Comparison of ENCODE assay signal across 27 cellular contexts in genomic region chr4:6498511-6499240, GRCh38. TPM values are rescaled to one million over a fixed set of nuclear protein-coding genes. Genes with fewer than 3 reads are reported as not detected.
"Had no signal": no experiment of that assay in that cellular context is flagged by ENCODE, and none has a peak within 500 bp of the region (broad histone marks: within the 10 kb centered on the region; RNA-seq: fewer than 3 reads in every experiment).

No MANE protein-coding gene starts in this region.

- ATAC-seq: activated CD8-positive, alpha-beta T cell treated with anti-CD3 and anti-CD28 coated beads for 36 hours; activated naive CD4-positive, alpha-beta T cell treated with anti-CD3 and anti-CD28 coated beads, Interleukin-2, amount 50 U/mL, for 72 hours; activated naive CD8-positive, alpha-beta T cell treated with anti-CD3 and anti-CD28 coated beads, Interleukin-2, amount 50 U/mL, for 24 hours; body of pancreas; Right ventricle myocardium inferior had no signal

- H3K9me3 Mint-ChIP-seq: activated naive CD8-positive, alpha-beta T cell treated with anti-CD3 and anti-CD28 coated beads, Interleukin-2, amount 50 U/mL, for 24 hours; activated T-helper 1 cell treated with anti-CD3 and anti-CD28 coated beads, Interleukin-12 subunit alpha, Interleukin-12 subunit beta, Interleukin-2, Interleukin-4 antibody, amounts not matched to agents 30 ng/mL and 10 ng/mL and 1 ng/mL, durations not matched to agents 14 hours and 24 hours and 36 hours had no signal

- H3K27me3 ChIP-seq: ascending aorta, body of pancreas had no signal

- H3K36me3 ChIP-seq: ascending aorta, SJCRH30 had no signal

- DNase-seq: activated CD4-positive, CD25-positive, alpha-beta regulatory T cell; activated CD8-positive, alpha-beta T cell treated with anti-CD3 and anti-CD28 coated beads for 36 hours; activated naive CD4-positive, alpha-beta T cell treated with Interleukin-2 at 50 U/mL for 16 hours; activated naive CD8-positive, alpha-beta T cell treated with anti-CD3 and anti-CD28 coated beads, Interleukin-2, amount 50 U/mL, for 24 hours; activated T-cell treated with anti-CD3 and anti-CD28 coated beads, Interleukin-2, amount 50 U/mL, for 24 hours; amniotic stem cell; body of pancreas; NCI-H1092; NCI-H1417; NCI-H1930; NCI-H2107; NCI-H2171 treated with DMSO at 0.1 percent for 48 hours; NCI-H226; NCI-H526 treated with DMSO at 0.1 percent for 48 hours; NCI-H82; RPMI8226; SJCRH30; SK-N-SH; T-helper 1 cell had no signal

- H3K4me3 Mint-ChIP-seq: activated CD8-positive, alpha-beta T cell treated with anti-CD3 and anti-CD28 coated beads for 36 hours; activated naive CD8-positive, alpha-beta T cell treated with anti-CD3 and anti-CD28 coated beads, Interleukin-2, amount 50 U/mL, for 24 hours; activated T-cell treated with anti-CD3 and anti-CD28 coated beads, Interleukin-2, amount 50 U/mL, for 24 hours; activated T-helper 1 cell treated with anti-CD3 and anti-CD28 coated beads, Interleukin-12 subunit alpha, Interleukin-12 subunit beta, Interleukin-2, Interleukin-4 antibody, amounts not matched to agents 30 ng/mL and 10 ng/mL and 1 ng/mL, durations not matched to agents 14 hours and 24 hours and 36 hours had no signal

- H3K27ac Mint-ChIP-seq: activated CD8-positive, alpha-beta T cell treated with anti-CD3 and anti-CD28 coated beads for 36 hours; activated naive CD4-positive, alpha-beta T cell treated with anti-CD3 and anti-CD28 coated beads, Interleukin-2, amount 50 U/mL, for 72 hours; activated naive CD8-positive, alpha-beta T cell treated with anti-CD3 and anti-CD28 coated beads, Interleukin-2, amount 50 U/mL, for 24 hours; activated T-cell treated with anti-CD3 and anti-CD28 coated beads, Interleukin-2, amount 50 U/mL, for 24 hours; activated T-helper 1 cell treated with anti-CD3 and anti-CD28 coated beads, Interleukin-12 subunit alpha, Interleukin-12 subunit beta, Interleukin-2, Interleukin-4 antibody, amounts not matched to agents 30 ng/mL and 10 ng/mL and 1 ng/mL, durations not matched to agents 14 hours and 24 hours and 36 hours had no signal

- H3K27ac ChIP-seq: ascending aorta, body of pancreas, KMS-11, SJCRH30, VCaP had no signal

- H3K9me3 ChIP-seq: ascending aorta, body of pancreas, SJCRH30, SK-N-SH had no signal

- H3K9ac ChIP-seq: KMS-11, SK-N-SH had no signal

- H3K4me1 Mint-ChIP-seq: activated naive CD8-positive, alpha-beta T cell treated with anti-CD3 and anti-CD28 coated beads, Interleukin-2, amount 50 U/mL, for 24 hours had no signal

- H3K4me3 ChIP-seq: ascending aorta, body of pancreas, SJCRH30 had no signal

- H3K4me1 ChIP-seq: ascending aorta, SJCRH30 had no signal

RNA-seq across cellular contexts. Expression of gene PPP2R2C, which starts 26.3 kb away (rescaled TPM):
- total RNA-seq: activated CD8-positive, alpha-beta T cell treated with anti-CD3 and anti-CD28 coated beads for 36 hours; activated naive CD4-positive, alpha-beta T cell treated with anti-CD3 and anti-CD28 coated beads, Interleukin-2, amount 50 U/mL, for 72 hours; activated T-helper 1 cell treated with anti-CD3 and anti-CD28 coated beads, Interleukin-12 subunit alpha, Interleukin-12 subunit beta, Interleukin-2, Interleukin-4 antibody, amounts not matched to agents 30 ng/mL and 10 ng/mL and 1 ng/mL, durations not matched to agents 14 hours and 24 hours and 36 hours; OCI-LY7; SJCRH30; T-helper 2 cell treated with Interferon-gamma antibody and Interleukin-4, amounts not matched to agents 100 ng/mL and 5 ng/mL, for 36 hours had no signal
